Comparison of ENCODE assay signal across 8 cellular contexts in the genomic region with DNA sequence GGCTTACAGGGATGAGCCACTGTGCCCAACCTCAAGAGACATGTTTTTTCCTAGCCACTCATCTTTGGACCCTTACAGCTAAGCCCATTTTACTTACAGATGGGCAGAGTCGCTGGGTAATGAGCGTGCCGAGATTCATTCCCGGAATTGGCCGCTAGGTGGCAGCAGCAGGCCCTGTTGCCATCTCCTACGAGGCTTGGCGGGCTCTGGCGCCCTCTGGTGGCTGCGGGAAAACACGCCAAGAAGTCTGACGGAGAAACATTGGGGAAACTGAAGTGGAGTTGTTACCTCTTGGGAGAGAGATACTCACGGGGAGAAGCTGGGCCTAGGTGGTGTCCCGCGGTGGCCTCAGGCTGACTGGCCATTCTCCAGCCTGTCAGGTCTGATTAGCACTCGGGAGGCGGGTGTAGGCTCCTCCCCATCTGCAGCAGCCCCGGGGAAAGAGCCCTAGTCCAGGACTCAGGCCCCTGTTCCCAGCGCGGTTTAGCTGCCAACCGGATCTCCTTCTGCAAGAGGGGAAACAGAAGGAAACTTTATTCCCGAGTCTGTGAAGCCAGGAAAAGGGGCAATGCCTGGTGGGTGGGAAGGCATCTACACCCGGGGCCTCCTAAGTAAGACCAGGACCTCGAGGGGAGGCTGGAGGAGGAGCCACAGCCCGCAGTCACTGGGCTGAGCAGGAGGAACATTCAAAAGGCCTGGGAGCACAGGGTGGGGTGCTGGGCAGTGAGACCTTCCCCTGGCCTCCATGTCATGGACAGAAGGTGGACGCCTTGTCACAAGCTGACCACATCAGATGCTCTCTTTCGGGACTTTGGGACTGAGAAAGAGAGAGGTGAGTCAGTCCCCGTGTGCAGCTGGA. TPM values are rescaled to one million over a fixed set of nuclear protein-coding genes. Genes with fewer than 3 reads are reported as not detected.
DNase-seq lines count a peak whose midpoint lies in the region; ATAC-seq, FAIRE-seq and TF ChIP-seq lines count a peak whose summit lies in the region.

No MANE protein-coding gene starts in this region.

- intact Hi-C loops in IMR-90 (cut with micrococcal nuclease): loop anchor here (1.0 to 5.0 kb wide), 2 partner anchors 175 to 376 kb away; no protein-coding TSS in a partner anchor

- no peak overlapping the region for H2BK20ac ChIP-seq in IMR-90 (ENCODE audit: low read depth, low read length)

- no peak overlapping the region for H3K4me3 Mint-ChIP-seq in endodermal cell

- H3K79me1 ChIP-seq in IMR-90 (ENCODE audit: low read depth in 1 of 2, low read length in 2 of 2): no peaks in the 10 kb centered on the region

- DNase-seq in GM12892 (ENCODE audit: insufficient read length) (peak; percentile 85), IMR-90 (peak; percentile 80), endodermal cell (peak; percentile 99), mesenteric fat pad (ENCODE audit: low spot score) (peak; percentile 98)
- DNase-seq in activated CD8-positive, alpha-beta memory T cell treated with anti-CD3 and anti-CD28 coated beads, Interleukin-2, amount 50 U/mL, for 1 hour (ENCODE audit: extremely low read depth): peak; percentile 81
- DNase-seq in stimulated activated CD8-positive, alpha-beta memory T cell treated with anti-CD3 and anti-CD28 coated beads, Interleukin-15, amount 100 ng/mL, for 48 hours (ENCODE audit: low read depth in 2 of 2): peak; percentile 85 to 91

- peak overlapping the region in 1 of 2 experiments; percentile 67; a peak in 1 of 4 replicates for H4K8ac ChIP-seq in IMR-90 (ENCODE audit: low read depth in 2 of 2, low read length in 2 of 2)

- no peak overlapping the region for H4K5ac ChIP-seq in IMR-90 (ENCODE audit: low read depth, low read length)

- H3K14ac ChIP-seq in IMR-90 (replicated peaks; ENCODE audit: low read depth, low read length): no peak overlapping the region

- H3K9me2 ChIP-seq in OCI-LY1 (ENCODE audit: low read depth, low read length): no peaks in the 10 kb centered on the region

- H3K36me3 Mint-ChIP-seq in endodermal cell (ENCODE audit: low read depth): peaks cover 20% of the 10 kb centered on the region

- H3K4me1 Mint-ChIP-seq in endodermal cell: no peaks in the 10 kb centered on the region

- H3K56ac ChIP-seq in IMR-90 (ENCODE audit: extremely low read depth, insufficient read depth, low read length): no peak overlapping the region

- peak overlapping the region; percentile 48; the same call in 1 of the 2 replicates for H3K23ac ChIP-seq in IMR-90 (ENCODE audit: low read depth, low read length)

- H3K4me3 ChIP-seq in IMR-90 (ENCODE audit: insufficient read depth, low read depth, low read length): no peak overlapping the region
- no peak overlapping the region for H3K4me3 ChIP-seq in OCI-LY1 (ENCODE audit: low read depth, low read length, poor library complexity, severe bottlenecking)
- H3K4me3 ChIP-seq in endodermal cell (ENCODE audit: low read length): no peak overlapping the region

- H3F3A ChIP-seq in OCI-LY1 (ENCODE audit: insufficient read depth, low read length): no peaks in the 10 kb centered on the region

- CTCF ChIA-PET in IMR-90 (lab: Yijun Ruan, JAX): interaction anchor here (0.6 to 2.0 kb wide), 17 partner anchors 9 to 606 kb away, joined by 3 to 16 read pairs (median 3); a partner anchor contains a TSS

- H3K9me3 ChIP-seq in IMR-90 (ENCODE audit: control insufficient read depth, insufficient read depth, low read length) (no peaks in the 10 kb centered on the region), OCI-LY1 (ENCODE audit: low read length) (no peaks in the 10 kb centered on the region), endodermal cell (ENCODE audit: control insufficient read depth, low read length) (peaks cover 7% of the 10 kb centered on the region)

- peak; percentile 89 for ATAC-seq in IMR-90 (ENCODE audit: low read depth)
- ATAC-seq in HG03095 (IDR thresholded peaks at IDR 0.05; ENCODE audit: unreplicated experiment): no peak

- H3K27me3 Mint-ChIP-seq in endodermal cell (ENCODE audit: insufficient read depth): no peaks in the 10 kb centered on the region

- peaks cover 4% of the 10 kb centered on the region for H3K9me3 Mint-ChIP-seq in endodermal cell

- H3K79me2 ChIP-seq in OCI-LY1 (ENCODE audit: insufficient read depth, low read length): no peaks in the 10 kb centered on the region

- H3K4me1 ChIP-seq in IMR-90 (ENCODE audit: control insufficient read depth, insufficient read depth, low read length) (no peaks in the 10 kb centered on the region), OCI-LY1 (ENCODE audit: insufficient read depth, low read length, severe bottlenecking) (peaks cover 22% of the 10 kb centered on the region), endodermal cell (ENCODE audit: control insufficient read depth, insufficient read depth, low read length) (no peaks in the 10 kb centered on the region)

- in situ Hi-C loops in IMR-90 (cut with MboI; ENCODE audit: low sequenced_read_pairs): no loop called here

- H2AFZ ChIP-seq in IMR-90 (replicated peaks; ENCODE audit: low read length, poor library complexity) (peak overlapping the region; percentile 96), OCI-LY1 (ENCODE audit: low read length) (no peak overlapping the region)

- FAIRE-seq in GM12892 (lab: Jason Lieb, UNC): peak; percentile 98

- H3K27ac ChIP-seq in IMR-90 (ENCODE audit: insufficient read depth, low read length): no peak overlapping the region
- H3K27ac ChIP-seq in OCI-LY1 (ENCODE audit: low read depth, low read length, poor library complexity, severe bottlenecking): no peak overlapping the region
- no peak overlapping the region for H3K27ac ChIP-seq in endodermal cell (ENCODE audit: low read depth, low read length)

- WGBS in IMR-90 (ENCODE audit: extremely low coverage in 2 of 2, insufficient read length in 1 of 2), 2 experiments: 17% methylated on average over 9 of the region's 27 CpGs; no CpG with 5 or more reads in 1 of the 2 experiments
- WGBS in endodermal cell (ENCODE audit: insufficient coverage in 1 of 2, insufficient read length in 1 of 2), 2 experiments: 25% methylated on average over 22 to 27 of the region's 27 CpGs

- peak; percentile 100; the same call in 1 of the 2 replicates for TF ChIP-seq CTCF in IMR-90 (conservative IDR thresholded peaks at IDR 0.05; ENCODE audit: low read depth, low read length)
- TF ChIP-seq CTCF in OCI-LY1 (IDR thresholded peaks at IDR 0.05; ENCODE audit: low read length): peak; percentile 100
- peak; percentile 100 for TF ChIP-seq CTCF in endodermal cell (conservative IDR thresholded peaks at IDR 0.05)

- no peak overlapping the region for H3K18ac ChIP-seq in IMR-90 (ENCODE audit: low read depth, low read length)

- no peaks in the 10 kb centered on the region for H3K27me3 ChIP-seq in IMR-90 (ENCODE audit: control insufficient read depth, insufficient read depth, low read length)
- no peaks in the 10 kb centered on the region for H3K27me3 ChIP-seq in OCI-LY1 (ENCODE audit: insufficient read depth, low read length)
- H3K27me3 ChIP-seq in endodermal cell (ENCODE audit: control insufficient read depth, insufficient read depth, low read length, poor library complexity, severe bottlenecking): no peaks in the 10 kb centered on the region

- no peak overlapping the region for H3K9ac ChIP-seq in IMR-90 (ENCODE audit: low read depth, low read length)
- H3K9ac ChIP-seq in OCI-LY1 (ENCODE audit: low read length): no peak overlapping the region
- no peak overlapping the region for H3K9ac ChIP-seq in endodermal cell (ENCODE audit: extremely low read depth, low read length, poor library complexity, severe bottlenecking)

- peak overlapping the region; percentile 78 for H2AK9ac ChIP-seq in IMR-90 (replicated peaks; ENCODE audit: low read depth, low read length, poor library complexity)

- no peaks in the 10 kb centered on the region for H3K9me1 ChIP-seq in IMR-90 (ENCODE audit: insufficient read depth, low read length)

- no peak overlapping the region for H2BK120ac ChIP-seq in IMR-90 (ENCODE audit: low read depth, low read length)

- TF ChIP-seq POLR2A in GM12892 (IDR thresholded peaks at IDR 0.05; ENCODE audit: low read depth, low read length) (no peak), IMR-90 (IDR thresholded peaks at IDR 0.05; ENCODE audit: low read depth, low read length) (peak; percentile 50; the same call in 1 of the 2 replicates)

- H2AK5ac ChIP-seq in IMR-90 (ENCODE audit: low read depth, low read length): no peak overlapping the region

- H3K36me3 ChIP-seq in IMR-90 (ENCODE audit: control insufficient read depth, insufficient read depth, low read length) (peaks cover 27% of the 10 kb centered on the region; the same call in 1 of the 2 replicates), OCI-LY1 (ENCODE audit: insufficient read depth, low read length) (peaks cover 51% of the 10 kb centered on the region), endodermal cell (ENCODE audit: control insufficient read depth, insufficient read depth, low read length) (peaks cover 31% of the 10 kb centered on the region)

- H3K27ac Mint-ChIP-seq in endodermal cell: no peak overlapping the region

- BruUV-seq in IMR-90 (replicated peaks; lab: Mats Ljungman, UMichigan): no TSS peak

- dilution Hi-C loops in IMR-90 (cut with HindIII; ENCODE audit: low sequenced_read_pairs, unreplicated experiment): no loop called here

- H4K91ac ChIP-seq in IMR-90 (ENCODE audit: insufficient read depth, low read depth, low read length): no peak overlapping the region

- peak; percentile 98 for TF ChIP-seq RAD21 in IMR-90 (IDR thresholded peaks at IDR 0.05; ENCODE audit: low read length)

- H2BK15ac ChIP-seq in IMR-90 (ENCODE audit: low read depth, low read length): no peak overlapping the region

- no peak overlapping the region for H3K4me2 ChIP-seq in IMR-90 (ENCODE audit: low read depth, low read length)
- no peak overlapping the region for H3K4me2 ChIP-seq in OCI-LY1 (ENCODE audit: low read length)

- H3K4ac ChIP-seq in IMR-90 (ENCODE audit: low read depth, low read length): no peak overlapping the region

- no peak overlapping the region for H2BK5ac ChIP-seq in IMR-90 (ENCODE audit: low read depth, low read length, poor library complexity, severe bottlenecking)

- POLR2A ChIA-PET in IMR-90 (lab: Charles Lee; ENCODE audit: unreplicated experiment): interaction anchor here (0.7 kb wide), 1 partner anchor 40 kb away, joined by 7 read pairs; no protein-coding TSS in a partner anchor

- H4K20me1 ChIP-seq in IMR-90 (ENCODE audit: insufficient read depth, low read length) (no peaks in the 10 kb centered on the region), OCI-LY1 (ENCODE audit: insufficient read depth, low read length) (no peaks in the 10 kb centered on the region)

RNA-seq across cellular contexts. Expression of a gene that starts 9.7 kb away (rescaled TPM):
- polyA plus RNA-seq in GM12892 (2012; ENCODE audit: missing spikeins): 49.9 TPM
- total RNA-seq in IMR-90 (2012; rRNA removed): 90.3 and 107 TPM in 2 replicates
- 99.2 and 100 TPM in 2 replicates for polyA plus RNA-seq in IMR-90 (2012; rRNA removed)
- polyA plus RNA-seq in IMR-90 (2012; cell fraction: cytosol; rRNA removed): 69.7 and 115 TPM in 2 replicates
- 116 and 217 TPM in 2 replicates for polyA plus RNA-seq in IMR-90 (2012; cell fraction: nucleus; rRNA removed; ENCODE audit: low replicate concordance)
- total RNA-seq in endodermal cell: 10 to 100 TPM; 73.5 to 84.5 TPM
- 36.7 TPM for polyA plus RNA-seq in endodermal cell (2013, experiment 1 of 2)
- 33.1 TPM for polyA plus RNA-seq in endodermal cell (2013, experiment 2 of 2)
- 59.5 TPM for total RNA-seq in mesenteric fat pad

RNA-seq across cellular contexts. Expression of a gene that starts 31.4 kb away (rescaled TPM):
- not detected for polyA plus RNA-seq in GM12892 (2012; ENCODE audit: missing spikeins)
- total RNA-seq in IMR-90 (2012; rRNA removed) (not detected in 2 replicates), endodermal cell (not detected), mesenteric fat pad (0.64 TPM)
- not detected in 2 replicates for polyA plus RNA-seq in IMR-90 (2012; rRNA removed)
- not detected in 2 replicates for polyA plus RNA-seq in IMR-90 (2012; cell fraction: cytosol; rRNA removed)
- not detected in 2 replicates for polyA plus RNA-seq in IMR-90 (2012; cell fraction: nucleus; rRNA removed; ENCODE audit: low replicate concordance)
- not detected for polyA plus RNA-seq in endodermal cell (2013, experiment 1 of 2)
- polyA plus RNA-seq in endodermal cell (2013, experiment 2 of 2): not detected

RNA-seq across cellular contexts. Expression of a gene that starts 42.2 kb away (rescaled TPM):
- polyA plus RNA-seq in GM12892 (2012; ENCODE audit: missing spikeins): 27.5 TPM
- total RNA-seq in IMR-90 (2012; rRNA removed): 25.1 and 27.5 TPM in 2 replicates
- 103 and 146 TPM in 2 replicates for polyA plus RNA-seq in IMR-90 (2012; rRNA removed)
- 190 and 213 TPM in 2 replicates for polyA plus RNA-seq in IMR-90 (2012; cell fraction: cytosol; rRNA removed)
- polyA plus RNA-seq in IMR-90 (2012; cell fraction: nucleus; rRNA removed; ENCODE audit: low replicate concordance): 36.9 and 66.7 TPM in 2 replicates
- 10 to 100 TPM; 65.7 to 82.1 TPM for total RNA-seq in endodermal cell
- polyA plus RNA-seq in endodermal cell (2013, experiment 1 of 2): 105 TPM
- polyA plus RNA-seq in endodermal cell (2013, experiment 2 of 2): 99.0 TPM
- 63.7 TPM for total RNA-seq in mesenteric fat pad

RNA-seq across cellular contexts. Expression of a gene that starts 49.8 kb away (rescaled TPM):
- polyA plus RNA-seq in GM12892 (2012; ENCODE audit: missing spikeins): 5.8 TPM
- total RNA-seq in IMR-90 (2012; rRNA removed) (17.9 and 20.3 TPM in 2 replicates), endodermal cell (10 to 100 TPM; 12.9 to 13.1 TPM), mesenteric fat pad (89.5 TPM)
- 14.0 and 19.1 TPM in 2 replicates for polyA plus RNA-seq in IMR-90 (2012; rRNA removed)
- 11.0 and 16.7 TPM in 2 replicates for polyA plus RNA-seq in IMR-90 (2012; cell fraction: cytosol; rRNA removed)
- 61.0 and 98.5 TPM in 2 replicates for polyA plus RNA-seq in IMR-90 (2012; cell fraction: nucleus; rRNA removed; ENCODE audit: low replicate concordance)
- 12.8 TPM for polyA plus RNA-seq in endodermal cell (2013, experiment 1 of 2)
- polyA plus RNA-seq in endodermal cell (2013, experiment 2 of 2): 11.1 TPM

RNA-seq across cellular contexts. Expression of a gene that starts 50.7 kb away (rescaled TPM):
- polyA plus RNA-seq in GM12892 (2012; ENCODE audit: missing spikeins): 6.5 TPM
- total RNA-seq in IMR-90 (2012; rRNA removed) (8.3 and 9.7 TPM in 2 replicates), endodermal cell (1 to 10 TPM; 6.2 to 6.6 TPM), mesenteric fat pad (5.7 TPM)
- polyA plus RNA-seq in IMR-90 (2012; rRNA removed): 10.1 and 10.4 TPM in 2 replicates
- 7.8 and 9.2 TPM in 2 replicates for polyA plus RNA-seq in IMR-90 (2012; cell fraction: cytosol; rRNA removed)
- 3.5 and 5.6 TPM in 2 replicates for polyA plus RNA-seq in IMR-90 (2012; cell fraction: nucleus; rRNA removed; ENCODE audit: low replicate concordance)
- 7.9 TPM for polyA plus RNA-seq in endodermal cell (2013, experiment 1 of 2)
- polyA plus RNA-seq in endodermal cell (2013, experiment 2 of 2): 7.3 TPM
